1 cellular context compared by ENCODE assay signal in genomic region chr6:14211596-14211961, GRCh38.
TF ChIP-seq lines count a peak whose summit lies in the region.

No MANE protein-coding gene starts in this region.

TF ChIP-seq in HepG2, 621 proteins besides CTCF, POLR2A, EP300 and RAD21 (continued from another document and continues in another):
- TF ChIP-seq PRDM15 (CRISPR knock-in tag; IDR thresholded peaks at IDR 0.05) (0 out of 2 replicates have a peak, but pooled peaks have one; percentile 2), BRF2 (CRISPR knock-in tag; IDR thresholded peaks at IDR 0.05) (no peak), RFX1 (IDR thresholded peaks at IDR 0.05) (no peak), FOXP1 (IDR thresholded peaks at IDR 0.05) (no peak), FOXP1 (CRISPR knock-in tag; IDR thresholded peaks at IDR 0.05) (no peak), NR2F6 (IDR thresholded peaks at IDR 0.05) (peak; percentile 53; the same call in 1 of the 2 replicates), NR2F6 (CRISPR knock-in tag; IDR thresholded peaks at IDR 0.05) (no peak), ZNF513 (CRISPR knock-in tag; conservative IDR thresholded peaks at IDR 0.05) (0 out of 2 replicates have a peak, but pooled peaks have one; percentile 9), HNRNPH1 (optimal IDR thresholded peaks at IDR 0.05; ENCODE audit: low read depth, low read length) (no peak), HNF4A (CRISPR knock-in tag; IDR thresholded peaks at IDR 0.05) (no peak), MXI1 (IDR thresholded peaks at IDR 0.05; ENCODE audit: borderline replicate concordance, low read depth, low read length) (no peak), ARHGAP35 (CRISPR knock-in tag; IDR thresholded peaks at IDR 0.05; ENCODE audit: borderline replicate concordance) (0 out of 2 replicates have a peak, but pooled peaks have one; percentile 32), RORA (CRISPR knock-in tag; IDR thresholded peaks at IDR 0.05) (0 out of 2 replicates have a peak, but pooled peaks have one; percentile 18), ZNF142 (CRISPR knock-in tag; IDR thresholded peaks at IDR 0.05) (no peak), ZBTB44 (CRISPR knock-in tag; IDR thresholded peaks at IDR 0.05) (no peak), THRA (CRISPR knock-in tag; IDR thresholded peaks at IDR 0.05; ENCODE audit: borderline replicate concordance) (peak; percentile 90; the same call in 1 of the 2 replicates), TBP (CRISPR knock-in tag; IDR thresholded peaks at IDR 0.05) (no peak), ZNF784 (CRISPR knock-in tag; IDR thresholded peaks at IDR 0.05; ENCODE audit: borderline replicate concordance) (no peak), NR0B2 (CRISPR knock-in tag; IDR thresholded peaks at IDR 0.05) (no peak), ATF7 (IDR thresholded peaks at IDR 0.05) (no peak), ATF7 (CRISPR knock-in tag; IDR thresholded peaks at IDR 0.05) (0 out of 2 replicates have a peak, but pooled peaks have one; percentile 18), ZNF30 (CRISPR knock-in tag; IDR thresholded peaks at IDR 0.05) (0 out of 2 replicates have a peak, but pooled peaks have one; percentile 45), HMG20B (CRISPR knock-in tag; conservative IDR thresholded peaks at IDR 0.05) (no peak), MAX (IDR thresholded peaks at IDR 0.05) (no peak), POLR2AphosphoS2 (IDR thresholded peaks at IDR 0.05; ENCODE audit: low read depth, low read length) (no peak), ZNF598 (CRISPR knock-in tag; IDR thresholded peaks at IDR 0.05; ENCODE audit: borderline replicate concordance) (peak; percentile 89; the same call in 1 of the 2 replicates), ZFX (CRISPR knock-in tag; IDR thresholded peaks at IDR 0.05; ENCODE audit: low read depth) (peak; percentile 13; the same call in 1 of the 2 replicates), KLF6 (CRISPR knock-in tag; IDR thresholded peaks at IDR 0.05) (0 out of 2 replicates have a peak, but pooled peaks have one; percentile 36), ZNF382 (CRISPR knock-in tag; IDR thresholded peaks at IDR 0.05; ENCODE audit: borderline replicate concordance) (no peak), SRY (CRISPR knock-in tag; IDR thresholded peaks at IDR 0.05) (no peak), ZNF687 (CRISPR knock-in tag; IDR thresholded peaks at IDR 0.05) (peak; percentile 17), ZNF362 (CRISPR knock-in tag; IDR thresholded peaks at IDR 0.05; ENCODE audit: borderline replicate concordance) (0 out of 2 replicates have a peak, but pooled peaks have one; percentile 19), GATAD1 (CRISPR knock-in tag; IDR thresholded peaks at IDR 0.05) (no peak), KLF15 (CRISPR knock-in tag; IDR thresholded peaks at IDR 0.05; ENCODE audit: borderline replicate concordance) (no peak), SP2 (CRISPR knock-in tag; IDR thresholded peaks at IDR 0.05) (no peak)
